ENCODE assay signal across 8 cellular contexts in the genomic region with DNA sequence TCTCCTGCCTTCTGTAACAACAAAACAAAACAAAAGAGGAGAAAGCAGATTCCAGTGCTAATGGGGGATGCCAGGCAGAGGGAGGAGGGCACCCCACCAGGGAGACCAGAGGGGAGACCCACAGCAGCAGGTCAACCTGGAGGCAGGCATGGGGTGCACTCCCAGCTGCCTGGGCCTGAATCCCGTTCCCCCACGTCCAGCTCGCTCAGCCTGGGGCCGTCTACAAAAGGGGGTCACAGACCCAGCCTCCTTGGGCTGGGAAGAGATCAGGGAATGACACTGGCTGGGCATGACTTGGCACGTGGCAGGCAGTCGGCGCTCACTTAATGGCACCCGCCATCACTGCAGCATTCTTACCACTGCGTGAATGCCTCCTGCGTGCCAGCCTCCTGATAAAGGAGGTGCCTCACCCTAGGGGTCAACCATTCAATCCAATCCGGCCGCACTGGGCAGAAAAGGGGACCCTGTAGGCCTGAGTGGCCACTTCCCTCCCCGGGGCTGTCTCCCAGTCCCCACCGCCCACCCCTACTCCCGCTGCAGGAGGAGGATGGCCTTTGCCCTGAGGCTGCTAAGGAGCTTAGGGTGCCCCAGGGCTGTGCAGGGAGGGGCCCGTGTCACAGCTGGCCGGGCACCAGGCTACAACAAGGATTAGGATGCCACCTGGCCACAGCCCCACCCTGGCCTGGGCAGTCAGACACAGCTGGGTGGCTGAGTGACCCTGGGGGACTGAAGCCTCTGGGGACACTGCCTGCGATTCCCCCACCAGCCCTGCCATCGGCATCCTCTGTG.
DNase-seq lines count a peak whose midpoint lies in the region; ATAC-seq and TF ChIP-seq lines count a peak whose summit lies in the region.

No MANE protein-coding gene starts in this region.

- H3K9me2 ChIP-seq in HCT116 (ENCODE audit: insufficient read depth), result no peaks in the 10 kb centered on the region

- no TSS peak for BruUV-seq in HCT116 (replicated peaks; lab: Mats Ljungman, UMichigan)

- no peak overlapping the region for H3K23ac ChIP-seq in mesenchymal stem cell (ENCODE audit: low read length in 2 of 2)

- H3K27ac ChIP-seq in HCT116 (ENCODE audit: low read depth, low read length), result peak overlapping the region; percentile 14; the same call in 1 of the 2 replicates
- H3K27ac ChIP-seq in SJSA1, result peak overlapping the region; percentile 28; the same call in 1 of the 2 replicates
- peak overlapping the region; percentile 80 for H3K27ac ChIP-seq in mesenchymal stem cell (ENCODE audit: low read length, poor library complexity, severe bottlenecking)

- H3K18ac ChIP-seq in mesenchymal stem cell (ENCODE audit: low read depth in 1 of 2, low read length in 2 of 2), result peak overlapping the region in 1 of 2 experiments; percentile 6

- CTCF ChIA-PET in HCT116 (lab: Charles Lee), result no interaction called here

- no peaks in the 10 kb centered on the region for H3K9me3 ChIP-seq in HCT116 (ENCODE audit: control insufficient read depth in 1 of 2, insufficient read depth in 1 of 2, low read depth in 1 of 2, low read length in 2 of 2)
- H3K9me3 ChIP-seq in SJSA1 (replicated peaks), result no peaks in the 10 kb centered on the region
- no peaks in the 10 kb centered on the region for H3K9me3 ChIP-seq in mesenchymal stem cell (ENCODE audit: control insufficient read depth, low read length)

- peaks cover 35% of the 10 kb centered on the region for H3K79me1 ChIP-seq in mesenchymal stem cell (replicated peaks; ENCODE audit: low read length, poor library complexity, severe bottlenecking)

- H4K91ac ChIP-seq in mesenchymal stem cell (ENCODE audit: low read length), result no peak overlapping the region

- H3K4me1 ChIP-seq in HCT116 (ENCODE audit: control insufficient read depth in 1 of 2, insufficient read depth in 2 of 2, low read length in 2 of 2) (peaks cover 0 to 6% of the 10 kb centered on the region in 2 experiments; a peak in 1 of 4 replicates), SJSA1 (replicated peaks) (peaks cover 26% of the 10 kb centered on the region), mesenchymal stem cell (ENCODE audit: control insufficient read depth, insufficient read depth, low read depth, low read length) (peaks cover 78% of the 10 kb centered on the region)

- H3K4me2 ChIP-seq in HCT116 (ENCODE audit: low read length), result no peak overlapping the region
- H3K4me2 ChIP-seq in mesenchymal stem cell (ENCODE audit: low read length, poor library complexity, severe bottlenecking), result peak overlapping the region; percentile 6

- H2AK5ac ChIP-seq in mesenchymal stem cell (ENCODE audit: low read length, severe bottlenecking), result peak overlapping the region; percentile 11

- H3K9ac ChIP-seq in HCT116 (ENCODE audit: low read length) (no peak overlapping the region), mesenchymal stem cell (ENCODE audit: low read length) (no peak overlapping the region)

- peak overlapping the region; percentile 38 for H4K8ac ChIP-seq in mesenchymal stem cell (ENCODE audit: low read length)

- peaks cover 4% of the 10 kb centered on the region; the same call in 1 of the 2 replicates for H3K79me2 ChIP-seq in HCT116 (ENCODE audit: insufficient read depth, low read length)

- H3K36me3 ChIP-seq in HCT116 (ENCODE audit: control insufficient read depth in 1 of 2, insufficient read depth in 2 of 2, low read length in 2 of 2) (peaks cover 2 to 11% of the 10 kb centered on the region in 2 experiments; a peak in 2 of 4 replicates), SJSA1 (peaks cover 92% of the 10 kb centered on the region), mesenchymal stem cell (ENCODE audit: control insufficient read depth in 1 of 2, insufficient read depth in 2 of 2, low read depth in 1 of 2, low read length in 2 of 2) (peaks cover 75 to 82% of the 10 kb centered on the region in 2 experiments)

- RAD21 ChIA-PET in HCT116 (lab: Charles Lee; ENCODE audit: low non-redundant PET in 1 of 2, low total read pairs in 2 of 2, uncharacterized antibody in 2 of 2, unreplicated experiment in 2 of 2), result no interaction called here

- H2BK12ac ChIP-seq in mesenchymal stem cell (ENCODE audit: low read length in 2 of 2), result peak overlapping the region in 1 of 2 experiments; percentile 37

- H4K20me1 ChIP-seq in HCT116 (ENCODE audit: insufficient read depth), result no peaks in the 10 kb centered on the region

- intact Hi-C loops in HCT116 (cut with micrococcal nuclease), result no loop called here

- DNase-seq in COLO668 (lab: John Stamatoyannopoulos, UW; ENCODE audit: unreplicated experiment), result peak; percentile 51
- no peak for DNase-seq in HCT116 (ENCODE audit: low read depth, low spot score)
- DNase-seq in SJSA1 (ENCODE audit: low read depth in 1 of 2, low spot score in 2 of 2), result no peak
- DNase-seq in mesenchymal stem cell, result no peak
- no peak for DNase-seq in stimulated activated CD4-positive, alpha-beta T cell treated with anti-CD3 and anti-CD28 coated beads, Interleukin-12 subunit alpha, Interleukin-12 subunit beta, amount 100 ng/mL, for 4 hours
- DNase-seq in H4 (ENCODE audit: low spot score), result no peak
- DNase-seq in OCI-M2 (lab: John Stamatoyannopoulos, UW; ENCODE audit: unreplicated experiment), result no peak
- DNase-seq in stimulated activated naive CD4-positive, alpha-beta T cell treated with Interleukin-2 at 50 U/mL for 16 hours (lab: John Stamatoyannopoulos, UW), result no peak

- no peak overlapping the region for H3K14ac ChIP-seq in mesenchymal stem cell (ENCODE audit: low read length in 2 of 2)

- no peak overlapping the region for H3K4me3 ChIP-seq in HCT116 (replicated peaks in 1 of 2; ENCODE audit: low read depth in 1 of 2, low read length in 2 of 2)
- peak overlapping the region; percentile 10; the same call in 1 of the 2 replicates for H3K4me3 ChIP-seq in SJSA1
- H3K4me3 ChIP-seq in mesenchymal stem cell (ENCODE audit: insufficient read depth in 1 of 2, low read depth in 1 of 2, low read length in 2 of 2), result no peak overlapping the region

- no peak for TF ChIP-seq POLR2A in HCT116 (IDR thresholded peaks at IDR 0.05; ENCODE audit: borderline replicate concordance, extremely low read depth, insufficient read depth, insufficient read length)

- TF ChIP-seq RAD21 in HCT116 (IDR thresholded peaks at IDR 0.05; ENCODE audit: low read depth), result no peak

- no peak overlapping the region for H2AFZ ChIP-seq in HCT116 (ENCODE audit: low read depth, low read length, poor library complexity, severe bottlenecking)
- no peak overlapping the region for H2AFZ ChIP-seq in mesenchymal stem cell (ENCODE audit: low read depth, low read length)

- WGBS in mesenchymal stem cell, result 94% methylated on average over 19 of the region's 19 CpGs

- H3K27me3 ChIP-seq in HCT116 (ENCODE audit: insufficient read depth, low read length) (no peaks in the 10 kb centered on the region), SJSA1 (replicated peaks) (no peaks in the 10 kb centered on the region), mesenchymal stem cell (ENCODE audit: control insufficient read depth in 1 of 2, insufficient read depth in 1 of 2, low read length in 2 of 2) (no peaks in the 10 kb centered on the region)

- no peak overlapping the region for H2BK120ac ChIP-seq in mesenchymal stem cell (ENCODE audit: low read depth, low read length)

- no peak for ATAC-seq in HCT116

- peak overlapping the region; percentile 31 for H2BK5ac ChIP-seq in mesenchymal stem cell (ENCODE audit: low read depth, low read length, poor library complexity, severe bottlenecking)

- H2BK15ac ChIP-seq in mesenchymal stem cell (ENCODE audit: low read depth, poor library complexity, severe bottlenecking), result no peak overlapping the region

- no peak for TF ChIP-seq CTCF in HCT116 (IDR thresholded peaks at IDR 0.05 in 2 of 3, conservative IDR thresholded peaks at IDR 0.05 in 1 of 3; ENCODE audit: borderline replicate concordance in 1 of 3, insufficient read depth in 1 of 3, low read depth in 2 of 3, low read length in 2 of 3)

- POLR2A ChIA-PET in HCT116 (lab: Charles Lee), result no interaction called here

- no peak overlapping the region for H3K4ac ChIP-seq in mesenchymal stem cell (ENCODE audit: low read depth in 1 of 2, low read length in 2 of 2)

TF ChIP-seq in HCT116, 20 proteins besides CTCF, POLR2A, EP300 and RAD21:
- TF ChIP-seq SRF (IDR thresholded peaks at IDR 0.05; ENCODE audit: low read depth) (no peak), CBX3 (IDR thresholded peaks at IDR 0.05; ENCODE audit: low read depth) (no peak)

Comparison
In these comparisons a context has a peak if more than half of its experiments do, and no peak if none do; other contexts are left out.
1. H3K27ac ChIP-seq: peak in every context shown above with its lines; median percentile 80 in mesenchymal stem cell; 28 in SJSA1; 14 in HCT116.